ENCODE assay signal across 17 cellular contexts in the genomic region with DNA sequence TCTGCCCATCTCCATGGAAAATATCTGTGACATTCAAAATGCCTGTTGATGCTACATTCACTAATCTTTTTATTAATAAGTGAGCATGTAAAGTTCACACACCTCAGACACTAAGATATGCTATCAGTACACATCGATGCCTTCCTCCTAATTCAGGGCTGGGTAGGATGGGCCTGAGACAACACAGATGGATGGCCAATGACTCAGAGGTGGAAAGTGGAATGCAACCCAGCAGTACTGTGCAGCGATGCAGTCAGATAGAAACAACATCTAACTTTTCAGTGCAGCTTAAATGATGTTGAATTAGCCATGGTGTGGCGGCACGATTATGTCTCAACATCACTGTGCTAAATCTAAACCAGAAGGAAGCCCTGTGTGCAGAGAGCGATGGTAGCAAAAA.
DNase-seq lines count a peak whose midpoint lies in the region; ATAC-seq, FAIRE-seq and TF ChIP-seq lines count a peak whose summit lies in the region.
"Had no signal": no experiment of that assay in that cellular context is flagged by ENCODE, and none has a peak within 500 bp of the region (broad histone marks: within the 10 kb centered on the region; RNA-seq: fewer than 3 reads in every experiment).

No MANE protein-coding gene starts in this region.

- CTCF ChIA-PET in A549 (lab: Yijun Ruan, JAX) (no interaction called here), HepG2 (lab: Yijun Ruan, JAX; ENCODE audit: low intra/inter-chr PET ratio, low total read pairs) (no interaction called here)

- H3K4me1 ChIP-seq in A549 (0 out of 3 replicates have a peak, but pooled peaks cover 3% of the 10 kb centered on the region), HepG2 (ENCODE audit: insufficient read depth, low read length) (no peaks in the 10 kb centered on the region)
- H3K4me1 ChIP-seq: Caco-2 had no signal

- no peaks in the 10 kb centered on the region for H3K79me2 ChIP-seq in HepG2 (ENCODE audit: insufficient read depth, low read length)

- peaks cover 5% of the 10 kb centered on the region; the same call in 1 of the 3 replicates for H3K9me3 ChIP-seq in A549
- H3K9me3 ChIP-seq in HepG2 (ENCODE audit: low read length) = 0 out of 2 replicates have a peak, but pooled peaks cover 5% of the 10 kb centered on the region
- H3K9me3 ChIP-seq: Caco-2 had no signal

- intact Hi-C loops in HepG2 (cut with micrococcal nuclease; ENCODE audit: unreplicated experiment) = no loop called here

- ATAC-seq in A549 (no peak), HepG2 (no peak), GM21717 (IDR thresholded peaks at IDR 0.05; ENCODE audit: unreplicated experiment) (no peak)

- BruUV-seq in HepG2 (replicated peaks; lab: Mats Ljungman, UMichigan) = no TSS peak

- H3K4me2 ChIP-seq in A549 (0 out of 3 replicates have a peak overlapping the region, but pooled peaks have one; percentile 25), HepG2 (ENCODE audit: low read depth, low read length) (no peak overlapping the region)

- DNase-seq in A549 (ENCODE audit: low read depth in 1 of 2, low spot score in 1 of 2) (peak in 1 of 2 experiments; percentile 5), LHCN-M2 (ENCODE audit: low read depth) (peak; percentile 4), choroid plexus epithelial cell (ENCODE audit: low read depth) (peak; percentile 1), left kidney (ENCODE audit: low read depth, low spot score) (peak; percentile 22), HepG2 (ENCODE audit: low spot score) (no peak), erythroblast (lab: John Stamatoyannopoulos, UW) (no peak), NCI-H2171 treated with DMSO at 0.1 percent for 48 hours (lab: John Stamatoyannopoulos, UW) (no peak)
- DNase-seq: 8988T, Caco-2, DMS53, GF-D8, NCI-H1105 treated with DMSO at 0.1 percent for 48 hours, NCI-H187 treated with DMSO at 0.1 percent for 48 hours, NCI-H2171, NCI-H774, SIG-M5 had no signal

- no peak overlapping the region for H3K9ac ChIP-seq in HepG2 (ENCODE audit: insufficient read depth, low read depth, low read length)

- H3K36me3 ChIP-seq in HepG2 (replicated peaks in 1 of 2; ENCODE audit: control insufficient read depth in 1 of 2, insufficient read depth in 2 of 2, low read length in 2 of 2) = no peaks in the 10 kb centered on the region

- FAIRE-seq in A549 (lab: Jason Lieb, UNC) = no peak
- FAIRE-seq in HepG2 (lab: Jason Lieb, UNC) = no peak

- H3K27ac ChIP-seq in A549 (no peak overlapping the region), HepG2 (ENCODE audit: extremely low read length, insufficient read depth, low read length) (no peak overlapping the region)

- no peaks in the 10 kb centered on the region for H4K20me1 ChIP-seq in HepG2 (ENCODE audit: insufficient read depth, low read length)

- no peaks in the 10 kb centered on the region for H3K27me3 ChIP-seq in HepG2 (ENCODE audit: control insufficient read depth in 1 of 2, insufficient read depth in 2 of 2, low read length in 2 of 2)

- TF ChIP-seq EP300 in A549 (IDR thresholded peaks at IDR 0.05) = no peak
- TF ChIP-seq EP300 in HepG2 (IDR thresholded peaks at IDR 0.05; ENCODE audit: low read depth in 2 of 2, low read length in 2 of 2) = no peak
- no peak for TF ChIP-seq EP300 in HepG2 (CRISPR knock-in tag; IDR thresholded peaks at IDR 0.05; ENCODE audit: borderline replicate concordance)

- in situ Hi-C loops in HepG2 (cut with HindIII; ENCODE audit: extremely low pct_ligation_motif_present, low pct_unique_long_range_greater_than_20kb) = no loop called here

- TF ChIP-seq CTCF in A549 (IDR thresholded peaks at IDR 0.05) = no peak
- TF ChIP-seq CTCF in choroid plexus epithelial cell (conservative IDR thresholded peaks at IDR 0.05; ENCODE audit: low read depth, low read length) = no peak
- TF ChIP-seq CTCF in HepG2 (CRISPR knock-in tag; IDR thresholded peaks at IDR 0.05) = no peak

- 49% methylated on average over 5 of the region's 5 CpGs for WGBS in A549 (ENCODE audit: missing lambda C conversion rate)
- 2% methylated on average over 5 of the region's 5 CpGs for WGBS in HepG2 (ENCODE audit: low lambda C conversion rate)

- no peak for TF ChIP-seq POLR2A in A549 (IDR thresholded peaks at IDR 0.05; ENCODE audit: low read length)
- no peak for TF ChIP-seq POLR2A in HepG2 (IDR thresholded peaks at IDR 0.05; ENCODE audit: insufficient read depth in 1 of 2, low read depth in 2 of 2, low read length in 2 of 2)
- no peak for TF ChIP-seq POLR2A in erythroblast (IDR thresholded peaks at IDR 0.05; ENCODE audit: low read length)

- POLR2A ChIA-PET in A549 (lab: Yijun Ruan, JAX) (no interaction called here), HepG2 (lab: Yijun Ruan, JAX) (no interaction called here)

- no peak overlapping the region for H3K4me3 ChIP-seq in A549
- no peak overlapping the region for H3K4me3 ChIP-seq in choroid plexus epithelial cell (ENCODE audit: low read depth, low read length)
- no peak overlapping the region for H3K4me3 ChIP-seq in HepG2 (replicated peaks in 1 of 3; ENCODE audit: insufficient read depth in 1 of 3, low read depth in 2 of 3, low read length in 3 of 3)

- TF ChIP-seq RAD21 in A549 (conservative IDR thresholded peaks at IDR 0.05 in 1 of 2, IDR thresholded peaks at IDR 0.05 in 1 of 2) (no peak), HepG2 (CRISPR knock-in tag; IDR thresholded peaks at IDR 0.05) (no peak)

- H2AFZ ChIP-seq in HepG2 (ENCODE audit: low read length) = no peak overlapping the region

TF ChIP-seq in A549, 52 proteins besides CTCF, POLR2A, EP300 and RAD21:
- no peak for TF ChIP-seq HOXB5 (CRISPR knock-in tag; IDR thresholded peaks at IDR 0.05)
- TF ChIP-seq CEBPB (IDR thresholded peaks at IDR 0.05) = no peak
- TF ChIP-seq, protein P1, sequence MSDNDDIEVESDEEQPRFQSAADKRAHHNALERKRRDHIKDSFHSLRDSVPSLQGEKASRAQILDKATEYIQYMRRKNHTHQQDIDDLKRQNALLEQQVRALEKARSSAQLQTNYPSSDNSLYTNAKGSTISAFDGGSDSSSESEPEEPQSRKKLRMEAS (IDR thresholded peaks at IDR 0.05) = no peak
- TF ChIP-seq EHF (CRISPR knock-in tag; IDR thresholded peaks at IDR 0.05) = no peak
- no peak for TF ChIP-seq BHLHE40 (IDR thresholded peaks at IDR 0.05; ENCODE audit: low read depth, low read length)
- TF ChIP-seq HOXB13 (CRISPR knock-in tag; IDR thresholded peaks at IDR 0.05; ENCODE audit: low read depth) = no peak
- no peak for TF ChIP-seq PHF8 (IDR thresholded peaks at IDR 0.05; ENCODE audit: borderline replicate concordance, low read depth)

TF ChIP-seq in HepG2, 621 proteins besides CTCF, POLR2A, EP300 and RAD21 (continues in another document):
- no peak for TF ChIP-seq CC2D1A (CRISPR knock-in tag; IDR thresholded peaks at IDR 0.05)
- no peak for TF ChIP-seq FOXJ3 (CRISPR knock-in tag; IDR thresholded peaks at IDR 0.05; ENCODE audit: borderline replicate concordance)
- TF ChIP-seq RFX1 (IDR thresholded peaks at IDR 0.05) = no peak
- no peak for TF ChIP-seq ZNF333 (CRISPR knock-in tag; IDR thresholded peaks at IDR 0.05; ENCODE audit: borderline replicate concordance)
- TF ChIP-seq, protein P2, sequence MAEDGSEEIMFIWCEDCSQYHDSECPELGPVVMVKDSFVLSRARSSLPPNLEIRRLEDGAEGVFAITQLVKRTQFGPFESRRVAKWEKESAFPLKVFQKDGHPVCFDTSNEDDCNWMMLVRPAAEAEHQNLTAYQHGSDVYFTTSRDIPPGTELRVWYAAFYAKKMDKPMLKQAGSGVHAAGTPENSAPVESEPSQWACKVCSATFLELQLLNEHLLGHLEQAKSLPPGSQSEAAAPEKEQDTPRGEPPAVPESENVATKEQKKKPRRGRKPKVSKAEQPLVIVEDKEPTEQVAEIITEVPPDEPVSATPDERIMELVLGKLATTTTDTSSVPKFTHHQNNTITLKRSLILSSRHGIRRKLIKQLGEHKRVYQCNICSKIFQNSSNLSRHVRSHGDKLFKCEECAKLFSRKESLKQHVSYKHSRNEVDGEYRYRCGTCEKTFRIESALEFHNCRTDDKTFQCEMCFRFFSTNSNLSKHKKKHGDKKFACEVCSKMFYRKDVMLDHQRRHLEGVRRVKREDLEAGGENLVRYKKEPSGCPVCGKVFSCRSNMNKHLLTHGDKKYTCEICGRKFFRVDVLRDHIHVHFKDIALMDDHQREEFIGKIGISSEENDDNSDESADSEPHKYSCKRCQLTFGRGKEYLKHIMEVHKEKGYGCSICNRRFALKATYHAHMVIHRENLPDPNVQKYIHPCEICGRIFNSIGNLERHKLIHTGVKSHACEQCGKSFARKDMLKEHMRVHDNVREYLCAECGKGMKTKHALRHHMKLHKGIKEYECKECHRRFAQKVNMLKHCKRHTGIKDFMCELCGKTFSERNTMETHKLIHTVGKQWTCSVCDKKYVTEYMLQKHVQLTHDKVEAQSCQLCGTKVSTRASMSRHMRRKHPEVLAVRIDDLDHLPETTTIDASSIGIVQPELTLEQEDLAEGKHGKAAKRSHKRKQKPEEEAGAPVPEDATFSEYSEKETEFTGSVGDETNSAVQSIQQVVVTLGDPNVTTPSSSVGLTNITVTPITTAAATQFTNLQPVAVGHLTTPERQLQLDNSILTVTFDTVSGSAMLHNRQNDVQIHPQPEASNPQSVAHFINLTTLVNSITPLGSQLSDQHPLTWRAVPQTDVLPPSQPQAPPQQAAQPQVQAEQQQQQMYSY (CRISPR knock-in tag; IDR thresholded peaks at IDR 0.05) = no peak
- TF ChIP-seq ZFP36L1 (CRISPR knock-in tag; IDR thresholded peaks at IDR 0.05) = no peak
- TF ChIP-seq SNAI1 (CRISPR knock-in tag; IDR thresholded peaks at IDR 0.05; ENCODE audit: borderline replicate concordance) = no peak
- no peak for TF ChIP-seq ELF4 (CRISPR knock-in tag; IDR thresholded peaks at IDR 0.05; ENCODE audit: borderline replicate concordance)
- no peak for TF ChIP-seq ZFP82 (CRISPR knock-in tag; IDR thresholded peaks at IDR 0.05; ENCODE audit: borderline replicate concordance)
- no peak for TF ChIP-seq HOXA3 (CRISPR knock-in tag; IDR thresholded peaks at IDR 0.05)
- TF ChIP-seq HCFC1 (IDR thresholded peaks at IDR 0.05; ENCODE audit: low read depth, low read length) = no peak
- no peak for TF ChIP-seq ZNF549 (CRISPR knock-in tag; IDR thresholded peaks at IDR 0.05)
- no peak for TF ChIP-seq ATRX (CRISPR knock-in tag; IDR thresholded peaks at IDR 0.05; ENCODE audit: borderline replicate concordance)
- TF ChIP-seq ZNF775 (CRISPR knock-in tag; IDR thresholded peaks at IDR 0.05; ENCODE audit: borderline replicate concordance) = no peak
- TF ChIP-seq IKZF1 (IDR thresholded peaks at IDR 0.05) = no peak

Comparison
In these comparisons a context has a peak if more than half of its experiments do, and no peak if none do; other contexts are left out.
1. DNase-seq: peak in LHCN-M2 (single experiment), choroid plexus epithelial cell (single experiment) and left kidney (single experiment); none in HepG2 (single experiment), erythroblast (0 of 2) and NCI-H2171 treated with DMSO at 0.1 percent for 48 hours (single experiment).